In the genomic region with DNA sequence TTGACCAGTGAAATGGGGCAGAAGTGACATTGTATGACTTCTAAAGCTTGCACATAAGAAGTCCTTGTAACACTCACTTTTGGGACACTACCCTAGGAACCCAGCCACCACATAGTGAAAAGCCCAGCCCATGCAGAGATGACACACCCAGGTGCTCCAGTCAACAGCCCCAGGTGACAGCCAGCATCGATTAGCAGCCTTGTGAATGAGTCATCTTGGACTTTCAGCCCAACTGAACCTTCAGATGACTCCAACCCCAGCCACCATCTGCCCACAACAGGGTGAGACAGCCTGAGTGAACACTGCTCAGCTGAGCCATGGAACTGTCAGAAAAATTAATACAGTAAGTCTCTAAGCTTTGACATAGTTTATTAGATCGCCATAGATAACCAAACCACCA, we compare ENCODE assay signal across 10 cellular contexts.
DNase-seq lines count a peak whose midpoint lies in the region; ATAC-seq, FAIRE-seq and TF ChIP-seq lines count a peak whose summit lies in the region.
"Had no signal": no experiment of that assay in that cellular context is flagged by ENCODE, and none has a peak within 500 bp of the region (broad histone marks: within the 10 kb centered on the region; RNA-seq: fewer than 3 reads in every experiment).

No MANE protein-coding gene starts in this region.

- no peak for FAIRE-seq in D721Med (lab: Jason Lieb, UNC)

- H3K4me1 Mint-ChIP-seq in progenitor cell of endocrine pancreas (ENCODE audit: low read depth) = no peaks in the 10 kb centered on the region
- H3K4me1 Mint-ChIP-seq: naive B cell had no signal

- TF ChIP-seq CTCF in epithelial cell of esophagus (IDR thresholded peaks at IDR 0.05; ENCODE audit: insufficient read depth, low read depth, low read length, missing control alignments) (no peak), D721Med (IDR thresholded peaks at IDR 0.05; ENCODE audit: insufficient read depth, missing control alignments) (no peak), progenitor cell of endocrine pancreas (IDR thresholded peaks at IDR 0.05; ENCODE audit: unreplicated experiment) (no peak)

- no peak overlapping the region for H3K27ac Mint-ChIP-seq in progenitor cell of endocrine pancreas
- H3K27ac Mint-ChIP-seq: naive B cell had no signal

- ATAC-seq in GM18498 (IDR thresholded peaks at IDR 0.05; ENCODE audit: unreplicated experiment) (peak; percentile 76), GM19395 (IDR thresholded peaks at IDR 0.05; ENCODE audit: unreplicated experiment) (peak; percentile 91), HG03045 (IDR thresholded peaks at IDR 0.05; ENCODE audit: unreplicated experiment) (peak; percentile 91)

- H3K4me3 ChIP-seq in epithelial cell of esophagus (ENCODE audit: low read length) = no peak overlapping the region

- no peaks in the 10 kb centered on the region for H3K36me3 Mint-ChIP-seq in progenitor cell of endocrine pancreas (ENCODE audit: insufficient read depth)
- H3K36me3 Mint-ChIP-seq: naive B cell had no signal

- peak; percentile 72 for DNase-seq in epithelial cell of esophagus (ENCODE audit: low read depth)
- no peak for DNase-seq in D721Med (ENCODE audit: insufficient read length, low spot score)
- DNase-seq in progenitor cell of endocrine pancreas (ENCODE audit: low spot score, unreplicated experiment) = no peak
- no peak for DNase-seq in substantia nigra (lab: John Stamatoyannopoulos, UW)
- DNase-seq in NCI-H1105 treated with DMSO at 0.1 percent for 48 hours (lab: John Stamatoyannopoulos, UW) = no peak
- DNase-seq: naive B cell had no signal

- H3K4me3 Mint-ChIP-seq in progenitor cell of endocrine pancreas (ENCODE audit: low read depth) = no peak overlapping the region
- H3K4me3 Mint-ChIP-seq: naive B cell had no signal

- no peak overlapping the region for H3K27ac ChIP-seq in substantia nigra (ENCODE audit: low read depth, low read length, poor library complexity, severe bottlenecking)
- H3K27ac ChIP-seq: HL-60 had no signal

- no peaks in the 10 kb centered on the region for H3K9me3 Mint-ChIP-seq in progenitor cell of endocrine pancreas (ENCODE audit: low read depth)

- peaks cover 5% of the 10 kb centered on the region for H3K27me3 Mint-ChIP-seq in progenitor cell of endocrine pancreas
